In genomic region chr17:63311416-63311937, GRCh38 we compare ENCODE assay signal across 25 cellular contexts.
"Had no signal": no experiment of that assay in that cellular context is flagged by ENCODE, and none has a peak within 500 bp of the region (broad histone marks: within the 10 kb centered on the region; RNA-seq: fewer than 3 reads in every experiment).

No MANE protein-coding gene starts in this region.

- H3K27ac Mint-ChIP-seq: activated B cell treated with CpG ODN at 0.5 μM for 24 hours; activated CD4-positive, alpha-beta T cell treated with anti-CD3 and anti-CD28 coated beads, Interleukin-2, amount 10 ng/mL, durations not matched to agents 24 days and 14 days; activated naive CD4-positive, alpha-beta T cell treated with anti-CD3 and anti-CD28 coated beads, Interleukin-2, amount 10 ng/mL, durations not matched to agents 7 days and 5 days; activated naive CD8-positive, alpha-beta T cell treated with anti-CD3 and anti-CD28 coated beads for 36 hours; activated T-helper 2 cell treated with anti-CD3 and anti-CD28 coated beads, Interferon-gamma antibody, Interleukin-2, Interleukin-4, amounts not matched to agents 10 μg/mL and 5 μg/mL and 100 μg/mL, durations not matched to agents 14 hours and 24 hours and 36 hours; IgD-negative memory B cell; T-helper 17 cell had no signal

- ATAC-seq: PC-3, T-helper 17 cell had no signal

- H3K9me3 Mint-ChIP-seq: activated naive CD4-positive, alpha-beta T cell treated with anti-CD3 and anti-CD28 coated beads, Interleukin-2, amount 10 ng/mL, durations not matched to agents 7 days and 5 days had no signal

- H3K4me1 Mint-ChIP-seq: activated B cell treated with CpG ODN at 0.5 μM for 24 hours, IgD-negative memory B cell had no signal

- H3K4me3 Mint-ChIP-seq: activated B cell treated with CpG ODN at 0.5 μM for 24 hours; activated CD4-positive, alpha-beta T cell treated with anti-CD3 and anti-CD28 coated beads, Interleukin-2, amount 10 ng/mL, durations not matched to agents 24 days and 14 days; activated naive CD4-positive, alpha-beta T cell treated with anti-CD3 and anti-CD28 coated beads, Interleukin-2, amount 10 ng/mL, durations not matched to agents 7 days and 5 days; activated naive CD8-positive, alpha-beta T cell treated with anti-CD3 and anti-CD28 coated beads for 36 hours; IgD-negative memory B cell; T-helper 17 cell had no signal

- H3K27me3 Mint-ChIP-seq: activated B cell treated with CpG ODN at 0.5 μM for 24 hours; activated CD4-positive, alpha-beta T cell treated with anti-CD3 and anti-CD28 coated beads, Interleukin-2, amount 10 ng/mL, durations not matched to agents 24 days and 14 days; activated naive CD4-positive, alpha-beta T cell treated with anti-CD3 and anti-CD28 coated beads, Interleukin-2, amount 10 ng/mL, durations not matched to agents 7 days and 5 days; activated naive CD8-positive, alpha-beta T cell treated with anti-CD3 and anti-CD28 coated beads for 36 hours; IgD-negative memory B cell; T-helper 17 cell had no signal

- DNase-seq: activated B cell treated with CpG ODN at 0.5 μM for 24 hours; activated CD4-positive, alpha-beta T cell treated with anti-CD3 and anti-CD28 coated beads for 1 hour; activated CD4-positive, alpha-beta T cell treated with anti-CD3 and anti-CD28 coated beads, Interleukin-2, amount 10 ng/mL, durations not matched to agents 24 days and 14 days; activated CD4-positive, alpha-beta T cell treated with anti-CD3 and anti-CD28 coated beads, Interleukin-2, amount 50 U/mL, for 48 hours; activated gamma-delta T cell treated with Interleukin-2 at 50 U/mL for 16 hours; activated naive CD4-positive, alpha-beta T cell treated with anti-CD3 and anti-CD28 coated beads, Interleukin-2, amount 10 ng/mL, durations not matched to agents 7 days and 5 days; activated naive CD8-positive, alpha-beta T cell treated with anti-CD3 and anti-CD28 coated beads for 36 hours; activated T-cell treated with anti-CD3 and anti-CD28 coated beads for 4 hours; activated T-cell treated with anti-CD3 and anti-CD28 coated beads, Interleukin-2, amount 50 U/mL, for 48 hours; brain microvascular endothelial cell; KG1; NCI-H1105 treated with DMSO at 0.1 percent for 48 hours; NCI-H1436 treated with DMSO at 0.1 percent for 48 hours; NCI-H187; NCI-H2081; NCI-H2171; NCI-H2227 treated with DMSO at 0.1 percent for 48 hours; NCI-H526 treated with DMSO at 0.1 percent for 48 hours; NCI-H82; PC-3; SHP77; T-helper 17 cell; T-helper 9 cell had no signal
